8 cellular contexts compared by ENCODE assay signal in genomic region chr11:77547863-77548551, GRCh38. TPM values are rescaled to one million over a fixed set of nuclear protein-coding genes. Genes with fewer than 3 reads are reported as not detected.
DNase-seq lines count a peak whose midpoint lies in the region; ATAC-seq and TF ChIP-seq lines count a peak whose summit lies in the region.

No MANE protein-coding gene starts in this region.

- H3K4me3 ChIP-seq in adipocyte (ENCODE audit: low read length) (no peak overlapping the region), heart left ventricle (no peak overlapping the region)

- intact Hi-C loops in heart left ventricle (cut with DNase I): loop anchor here (1.0 to 10.0 kb wide), 9 partner anchors 351 to 423 kb away; partner anchors contain the start of gene MYO7A (in 7 of the 10)

- no peak for TF ChIP-seq POLR2A in heart left ventricle (IDR thresholded peaks at IDR 0.05)

- H3K27me3 ChIP-seq in adipocyte (replicated peaks; ENCODE audit: control insufficient read depth, insufficient read depth, low read length) (no peaks in the 10 kb centered on the region), heart left ventricle (no peaks in the 10 kb centered on the region)

- ATAC-seq in heart left ventricle (peak in 3 of 4 donors; percentile 30 to 66 (median 39)), GM18858 (IDR thresholded peaks at IDR 0.05; ENCODE audit: unreplicated experiment) (no peak)
- ATAC-seq in activated CD4-positive, CD25-positive, alpha-beta regulatory T cell treated with anti-CD3 and anti-CD28 coated beads, Interleukin-2, amount 50 U/mL, for 24 hours: no peak

- WGBS in heart left ventricle, 4 donors: 21 to 26% (median 24%) methylated on average over 9 of the region's 9 CpGs

- H3K4me1 ChIP-seq in adipocyte (ENCODE audit: control insufficient read depth, insufficient read depth, low read length): no peaks in the 10 kb centered on the region
- H3K4me1 ChIP-seq in heart left ventricle: peaks cover 0 to 9% (median 0%) of the 10 kb centered on the region in 12 donors

- no peak overlapping the region for H3K27ac ChIP-seq in heart left ventricle

- H3K9ac ChIP-seq in adipocyte (ENCODE audit: low read length): peak overlapping the region; percentile 26

- peak; percentile 97 for DNase-seq in DMS53 (lab: John Stamatoyannopoulos, UW)
- DNase-seq in HT-29 (ENCODE audit: low spot score): peak; percentile 88
- peak; percentile 59 for DNase-seq in NCI-H748 (lab: John Stamatoyannopoulos, UW; ENCODE audit: unreplicated experiment)
- peak; percentile 89 for DNase-seq in adipocyte (ENCODE audit: low read depth)
- peak in 2 of 5 donors; percentile 23 to 26 for DNase-seq in heart left ventricle
- peak; percentile 72 for DNase-seq in putamen (ENCODE audit: low spot score)

- no peaks in the 10 kb centered on the region for H3K36me3 ChIP-seq in adipocyte (ENCODE audit: control insufficient read depth, insufficient read depth, low read length, severe bottlenecking)
- no peaks in the 10 kb centered on the region for H3K36me3 ChIP-seq in heart left ventricle

- TF ChIP-seq CTCF in heart left ventricle (IDR thresholded peaks at IDR 0.05): peak; percentile 42 to 75 (median 58)

- peaks cover 4% of the 10 kb centered on the region for H3K9me3 ChIP-seq in adipocyte (ENCODE audit: control insufficient read depth, low read length)
- H3K9me3 ChIP-seq in heart left ventricle: no peaks in the 10 kb centered on the region

RNA-seq across cellular contexts. Expression of gene AQP11, which starts 41.7 kb away (rescaled TPM):
- 3.5 and 7.5 TPM in 2 replicates for total RNA-seq in HT-29 (2014; rRNA removed; shearing (Covaris generic))
- total RNA-seq in heart left ventricle: 1 to 10 TPM in 5 of 9 donors, under 1 TPM in 4; 0.28 to 1.8 (median 1.2) TPM
- under 1 TPM; 0.27 to 0.72 TPM for polyA plus RNA-seq in heart left ventricle

Comparison
In these comparisons a context has a peak if more than half of its experiments do, and no peak if none do; other contexts are left out.
1. ATAC-seq: peak in heart left ventricle (3 of 4); none in GM18858 (single experiment) and activated CD4-positive, CD25-positive, alpha-beta regulatory T cell treated with anti-CD3 and anti-CD28 coated beads, Interleukin-2, amount 50 U/mL, for 24 hours (0 of 2).